In genomic region chr21:34770581-34770980, GRCh38 we compare ENCODE assay signal across 17 cellular contexts.
"Had no signal": no experiment of that assay in that cellular context is flagged by ENCODE, and none has a peak within 500 bp of the region (broad histone marks: within the 10 kb centered on the region; RNA-seq: fewer than 3 reads in every experiment).

No MANE protein-coding gene starts in this region.

- DNase-seq: activated CD4-positive, alpha-beta T cell treated with anti-CD3 and anti-CD28 coated beads, Interleukin-2, amount 10 ng/mL, durations not matched to agents 7 days and 5 days; activated CD8-positive, alpha-beta T cell treated with anti-CD3 and anti-CD28 coated beads, Interleukin-2, amount 10 ng/mL, durations not matched to agents 7 days and 5 days; activated naive CD4-positive, alpha-beta T cell treated with anti-CD3 and anti-CD28 coated beads for 36 hours; activated T-cell treated with anti-CD3 and anti-CD28 coated beads, Interleukin-2, amount 50 U/mL, for 24 hours; anterior cingulate cortex; effector CD8-positive, alpha-beta T cell; hypothalamus; left ventricle myocardium inferior; mammary epithelial cell; midbrain; occipital lobe; stimulated activated CD4-positive, alpha-beta T cell treated with anti-CD3 and anti-CD28 coated beads, Interleukin-15, amount 100 ng/mL, for 24 hours; stimulated activated CD4-positive, alpha-beta T cell treated with anti-CD3 and anti-CD28 coated beads, Interleukin-2, amount 100 ng/mL, for 48 hours; stomach had no signal

- H3K36me3 ChIP-seq: left ventricle myocardium inferior, right atrium auricular region, stomach, thoracic aorta had no signal

- H3K4me1 ChIP-seq: left ventricle myocardium inferior, right atrium auricular region, stomach had no signal

- H3K4me3 ChIP-seq: left ventricle myocardium inferior, right atrium auricular region, skin epidermis, stomach, thoracic aorta had no signal

- H3K27me3 ChIP-seq: right atrium auricular region, stomach had no signal

- ATAC-seq: activated CD8-positive, alpha-beta T cell treated with anti-CD3 and anti-CD28 coated beads, Interleukin-2, amount 10 ng/mL, durations not matched to agents 7 days and 5 days had no signal

- H3K9me3 ChIP-seq: left ventricle myocardium inferior, right atrium auricular region, stomach, thoracic aorta had no signal

- H3K27ac ChIP-seq: left ventricle myocardium inferior, right atrium auricular region, skin epidermis, stomach, thoracic aorta had no signal
